ENCODE assay signal across 6 cellular contexts in genomic region chr16:54213322-54213721, GRCh38.
"Had no signal": no experiment of that assay in that cellular context is flagged by ENCODE, and none has a peak within 500 bp of the region (broad histone marks: within the 10 kb centered on the region; RNA-seq: fewer than 3 reads in every experiment).

No MANE protein-coding gene starts in this region.

- H3K27ac ChIP-seq: GM23248, HL-60 had no signal

- H3K4me3 ChIP-seq: GM23248 had no signal

- DNase-seq: GM23248, GOT3, H9, HCEC 1CT had no signal

- ATAC-seq: HepG2 had no signal

- H3K9ac ChIP-seq: GM23248 had no signal
